8 cellular contexts compared by ENCODE assay signal in the genomic region with DNA sequence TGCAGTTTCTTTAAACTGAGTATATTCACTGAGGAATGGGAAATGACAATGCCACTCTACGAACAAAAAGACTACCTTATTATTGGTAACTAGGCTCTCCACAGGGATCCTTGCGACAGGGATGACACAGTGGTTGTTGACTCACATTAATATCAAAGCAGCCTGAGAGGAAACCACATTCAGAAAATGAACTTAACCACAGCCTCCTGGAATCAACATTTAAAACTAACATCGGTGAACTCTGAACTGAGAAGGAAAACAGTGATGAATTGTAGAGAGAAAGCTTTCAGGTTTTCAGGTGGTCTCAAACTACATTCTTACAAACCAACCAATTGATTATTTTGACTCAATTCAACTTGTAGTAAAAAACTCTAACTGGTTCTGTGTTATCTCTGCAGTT.
DNase-seq lines count a peak whose midpoint lies in the region; ATAC-seq and TF ChIP-seq lines count a peak whose summit lies in the region.

No MANE protein-coding gene starts in this region.

- CTCF ChIA-PET in CD4-positive, alpha-beta T cell (lab: Charles Lee), result interaction anchor here (1.1 to 6.2 kb wide), 6 partner anchors 10 to 380 kb away, joined by 3 to 80 read pairs (median 3); a partner anchor contains a TSS
- CTCF ChIA-PET in HEK293T (lab: Yijun Ruan, JAX), result interaction anchor here (0.6 kb wide), 1 partner anchor 42 kb away, joined by 4 read pairs; no protein-coding TSS in a partner anchor

- H2AFZ ChIP-seq in GM23338, result no peak overlapping the region

- POLR2A ChIA-PET in CD4-positive, alpha-beta T cell (lab: Charles Lee), result interaction anchor here (0.8 to 4.2 kb wide), 12 partner anchors 22 to 946 kb away, joined by 3 to 37 read pairs (median 4); a partner anchor contains a TSS
- POLR2A ChIA-PET in HEK293T (lab: Yijun Ruan, JAX), result no interaction called here

- no peaks in the 10 kb centered on the region for H4K20me1 ChIP-seq in GM23338 (replicated peaks; ENCODE audit: insufficient read depth)

- no peaks in the 10 kb centered on the region for H3K27me3 Mint-ChIP-seq in CD4-positive, alpha-beta T cell
- H3K27me3 Mint-ChIP-seq in GM23338 (ENCODE audit: insufficient read depth, low read depth, poor library complexity), result peaks cover 4% of the 10 kb centered on the region
- no peaks in the 10 kb centered on the region for H3K27me3 Mint-ChIP-seq in stimulated activated naive B cell treated with anti-CD40 and anti-IgM and Interleukin-4, amounts not matched to agents 10 μg/mL and 1 μg/mL and 100 μg/mL, for 72 hours

- H3K9me2 ChIP-seq in GM23338 (ENCODE audit: insufficient read depth), result no peaks in the 10 kb centered on the region

- peak in 7 of 10 experiments; percentile 17 to 66 (median 32) for DNase-seq in CD4-positive, alpha-beta T cell
- DNase-seq in GM23338 (ENCODE audit: low spot score) (no peak), SIG-M5 treated with dmso at 0.1 percent for 504 hours (lab: John Stamatoyannopoulos, UW; ENCODE audit: unreplicated experiment) (peak; percentile 56), dermis blood vessel endothelial cell (peak; percentile 15), HEK293T (ENCODE audit: extremely low spot score) (no peak), BE2C (no peak)
- no peak for DNase-seq in stimulated activated naive B cell treated with anti-CD40 and anti-IgM and Interleukin-4, amounts not matched to agents 10 μg/mL and 1 μg/mL and 100 μg/mL, for 72 hours

- H3K27ac Mint-ChIP-seq in CD4-positive, alpha-beta T cell, result no peak overlapping the region
- H3K27ac Mint-ChIP-seq in GM23338, result peak overlapping the region; percentile 32; the same call in 1 of the 2 replicates
- H3K27ac Mint-ChIP-seq in stimulated activated naive B cell treated with anti-CD40 and anti-IgM and Interleukin-4, amounts not matched to agents 10 μg/mL and 1 μg/mL and 100 μg/mL, for 72 hours, result peak overlapping the region; percentile 83

- H3K27ac ChIP-seq in CD4-positive, alpha-beta T cell (ENCODE audit: low read depth, low read length), result peak overlapping the region; percentile 82
- peak overlapping the region; percentile 40; the same call in 1 of the 2 replicates for H3K27ac ChIP-seq in GM23338 (ENCODE audit: low read depth)

- H3K9me3 ChIP-seq in CD4-positive, alpha-beta T cell (ENCODE audit: control insufficient read depth, low read length), result no peaks in the 10 kb centered on the region
- H3K9me3 ChIP-seq in BE2C, result no peaks in the 10 kb centered on the region

- no peaks in the 10 kb centered on the region for H3K79me2 ChIP-seq in GM23338 (replicated peaks; ENCODE audit: insufficient read depth)

- no peaks in the 10 kb centered on the region for H3K36me3 Mint-ChIP-seq in CD4-positive, alpha-beta T cell (ENCODE audit: low read depth)
- H3K36me3 Mint-ChIP-seq in GM23338 (ENCODE audit: low read depth), result no peaks in the 10 kb centered on the region
- H3K36me3 Mint-ChIP-seq in stimulated activated naive B cell treated with anti-CD40 and anti-IgM and Interleukin-4, amounts not matched to agents 10 μg/mL and 1 μg/mL and 100 μg/mL, for 72 hours, result peaks cover 0 to 3% of the 10 kb centered on the region in 2 donors

- TF ChIP-seq CTCF in CD4-positive, alpha-beta T cell (IDR thresholded peaks at IDR 0.05), result no peak
- TF ChIP-seq CTCF in GM23338 (conservative IDR thresholded peaks at IDR 0.05; ENCODE audit: low read depth in 2 of 2) (no peak), BE2C (IDR thresholded peaks at IDR 0.05; ENCODE audit: low read depth, low read length) (no peak)

- peaks cover 43% of the 10 kb centered on the region for H3K4me1 ChIP-seq in GM23338 (ENCODE audit: insufficient read depth)
- peaks cover 20% of the 10 kb centered on the region for H3K4me1 ChIP-seq in BE2C

- no peaks in the 10 kb centered on the region for H3K27me3 ChIP-seq in CD4-positive, alpha-beta T cell (ENCODE audit: control insufficient read depth, insufficient read depth, low read length)
- no peaks in the 10 kb centered on the region for H3K27me3 ChIP-seq in GM23338 (ENCODE audit: insufficient read depth)
- H3K27me3 ChIP-seq in BE2C, result no peaks in the 10 kb centered on the region

- H3K4me1 Mint-ChIP-seq in CD4-positive, alpha-beta T cell (ENCODE audit: low read depth), result peaks cover 13% of the 10 kb centered on the region
- H3K4me1 Mint-ChIP-seq in GM23338, result peaks cover 38% of the 10 kb centered on the region
- H3K4me1 Mint-ChIP-seq in stimulated activated naive B cell treated with anti-CD40 and anti-IgM and Interleukin-4, amounts not matched to agents 10 μg/mL and 1 μg/mL and 100 μg/mL, for 72 hours, result peaks cover 30 to 48% of the 10 kb centered on the region in 2 donors

- peak overlapping the region; percentile 72 for H3K4me3 Mint-ChIP-seq in CD4-positive, alpha-beta T cell
- H3K4me3 Mint-ChIP-seq in GM23338, result no peak overlapping the region
- peak overlapping the region in 1 of 2 donors; percentile 30 for H3K4me3 Mint-ChIP-seq in stimulated activated naive B cell treated with anti-CD40 and anti-IgM and Interleukin-4, amounts not matched to agents 10 μg/mL and 1 μg/mL and 100 μg/mL, for 72 hours

- ATAC-seq in CD4-positive, alpha-beta T cell (ENCODE audit: poor library complexity), result peak; percentile 45
- ATAC-seq in GM23338 (peak; percentile 18; the same call in 2 of the 3 replicates), GM21576 (IDR thresholded peaks at IDR 0.05; ENCODE audit: unreplicated experiment) (no peak)
- peak; percentile 38 to 52 for ATAC-seq in stimulated activated naive B cell treated with anti-CD40 and anti-IgM and Interleukin-4, amounts not matched to agents 10 μg/mL and 1 μg/mL and 100 μg/mL, for 72 hours (replicated peaks)

- H3K36me3 ChIP-seq in GM23338 (ENCODE audit: insufficient read depth), result no peaks in the 10 kb centered on the region
- no peaks in the 10 kb centered on the region for H3K36me3 ChIP-seq in BE2C

- H3F3A ChIP-seq in GM23338 (replicated peaks; ENCODE audit: low read depth), result no peaks in the 10 kb centered on the region

- no peaks in the 10 kb centered on the region for H3K9me3 Mint-ChIP-seq in CD4-positive, alpha-beta T cell
- H3K9me3 Mint-ChIP-seq in GM23338, result no peaks in the 10 kb centered on the region
- no peaks in the 10 kb centered on the region for H3K9me3 Mint-ChIP-seq in stimulated activated naive B cell treated with anti-CD40 and anti-IgM and Interleukin-4, amounts not matched to agents 10 μg/mL and 1 μg/mL and 100 μg/mL, for 72 hours

- H3K4me2 ChIP-seq in GM23338, result 0 out of 2 replicates have a peak overlapping the region, but pooled peaks have one; percentile 21

- intact Hi-C loops in CD4-positive, alpha-beta T cell (cut with DNase I, micrococcal nuclease), result loop anchor here in 1 of 2 experiments (5.0 kb wide), 2 partner anchors 193 to 222 kb away; a partner anchor contains a TSS

- H3K4me3 ChIP-seq in GM23338 (no peak overlapping the region), BE2C (ENCODE audit: low read depth, low read length) (no peak overlapping the region)

TF ChIP-seq in GM23338, 12 proteins besides CTCF, POLR2A, EP300 and RAD21 (continues in another document):
- TF ChIP-seq ZNF114 (CRISPR knock-in tag; IDR thresholded peaks at IDR 0.05) (no peak), EZH2 (IDR thresholded peaks at IDR 0.05; ENCODE audit: low read depth, unreplicated experiment) (no peak), POLR2AphosphoS5 (IDR thresholded peaks at IDR 0.05; ENCODE audit: low read depth) (no peak), ZNF331 (CRISPR knock-in tag; IDR thresholded peaks at IDR 0.05; ENCODE audit: low read depth) (no peak)

TF ChIP-seq in HEK293T, 16 proteins besides CTCF, POLR2A, EP300 and RAD21:
- no peak for TF ChIP-seq NFRKB (IDR thresholded peaks at IDR 0.05)
- no peak for TF ChIP-seq ZNF384 (IDR thresholded peaks at IDR 0.05)
- no peak for TF ChIP-seq ARNT (IDR thresholded peaks at IDR 0.05)
- TF ChIP-seq, protein P1, sequence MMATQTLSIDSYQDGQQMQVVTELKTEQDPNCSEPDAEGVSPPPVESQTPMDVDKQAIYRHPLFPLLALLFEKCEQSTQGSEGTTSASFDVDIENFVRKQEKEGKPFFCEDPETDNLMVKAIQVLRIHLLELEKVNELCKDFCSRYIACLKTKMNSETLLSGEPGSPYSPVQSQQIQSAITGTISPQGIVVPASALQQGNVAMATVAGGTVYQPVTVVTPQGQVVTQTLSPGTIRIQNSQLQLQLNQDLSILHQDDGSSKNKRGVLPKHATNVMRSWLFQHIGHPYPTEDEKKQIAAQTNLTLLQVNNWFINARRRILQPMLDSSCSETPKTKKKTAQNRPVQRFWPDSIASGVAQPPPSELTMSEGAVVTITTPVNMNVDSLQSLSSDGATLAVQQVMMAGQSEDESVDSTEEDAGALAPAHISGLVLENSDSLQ (IDR thresholded peaks at IDR 0.05), result no peak
- no peak for TF ChIP-seq LEF1 (IDR thresholded peaks at IDR 0.05; ENCODE audit: borderline replicate concordance)

Comparison
In these comparisons a context has a peak if more than half of its experiments do, and no peak if none do; other contexts are left out.
1. DNase-seq: peak in CD4-positive, alpha-beta T cell (7 of 10), SIG-M5 treated with dmso at 0.1 percent for 504 hours (single experiment) and dermis blood vessel endothelial cell (single experiment); none in GM23338 (single experiment), stimulated activated naive B cell treated with anti-CD40 and anti-IgM and Interleukin-4, amounts not matched to agents 10 μg/mL and 1 μg/mL and 100 μg/mL, for 72 hours (single experiment), HEK293T (single experiment) and BE2C (single experiment).